In genomic region chr13:44508562-44509062, GRCh38 we compare ENCODE assay signal across 26 cellular contexts.
"Had no signal": no experiment of that assay in that cellular context is flagged by ENCODE, and none has a peak within 500 bp of the region (broad histone marks: within the 10 kb centered on the region; RNA-seq: fewer than 3 reads in every experiment).

No MANE protein-coding gene starts in this region.

- H3K9me3 Mint-ChIP-seq: activated B cell treated with CpG ODN at 0.5 μM for 24 hours; activated CD4-positive, alpha-beta memory T cell treated with anti-CD3 and anti-CD28 coated beads, Interleukin-2, amount 10 ng/mL, durations not matched to agents 7 days and 5 days; activated naive CD8-positive, alpha-beta T cell treated with anti-CD3 and anti-CD28 coated beads, Interleukin-2, amount 10 ng/mL, durations not matched to agents 7 days and 5 days; activated T-helper 2 cell treated with anti-CD3 and anti-CD28 coated beads, Interferon-gamma antibody, Interleukin-2, Interleukin-4, amounts not matched to agents 10 μg/mL and 5 μg/mL and 100 μg/mL, durations not matched to agents 14 hours and 24 hours and 36 hours had no signal

- DNase-seq: activated B cell treated with CpG ODN at 0.5 μM for 24 hours; activated CD4-positive, alpha-beta memory T cell treated with anti-CD3 and anti-CD28 coated beads, Interleukin-2, amount 10 ng/mL, durations not matched to agents 7 days and 5 days; activated CD4-positive, alpha-beta T cell treated with anti-CD3 and anti-CD28 coated beads for 48 hours; activated naive CD4-positive, alpha-beta T cell treated with Interleukin-2 at 50 U/mL for 16 hours; activated naive CD8-positive, alpha-beta T cell treated with anti-CD3 and anti-CD28 coated beads, Interleukin-2, amount 10 ng/mL, durations not matched to agents 7 days and 5 days; activated T-cell treated with anti-CD3 and anti-CD28 coated beads, Interleukin-2, amount 50 U/mL, for 1 hour; amygdala; body of pancreas; caudate nucleus; dorsolateral prefrontal cortex; foreskin fibroblast; midbrain; psoas muscle; right cardiac atrium; stimulated activated CD4-positive, alpha-beta T cell treated with anti-CD3 and anti-CD28 coated beads, Interleukin-15, amount 100 ng/mL, for 24 hours; stimulated activated CD4-positive, alpha-beta T cell treated with anti-CD3 and anti-CD28 coated beads, Interleukin-2, amount 100 ng/mL, for 48 hours; stomach; testis; upper lobe of left lung had no signal

- H3K4me1 Mint-ChIP-seq: activated B cell treated with CpG ODN at 0.5 μM for 24 hours; activated CD4-positive, alpha-beta memory T cell treated with anti-CD3 and anti-CD28 coated beads, Interleukin-2, amount 10 ng/mL, durations not matched to agents 7 days and 5 days; activated naive CD8-positive, alpha-beta T cell treated with anti-CD3 and anti-CD28 coated beads, Interleukin-2, amount 10 ng/mL, durations not matched to agents 7 days and 5 days had no signal

- H3K4me3 Mint-ChIP-seq: activated B cell treated with CpG ODN at 0.5 μM for 24 hours; activated CD4-positive, alpha-beta memory T cell treated with anti-CD3 and anti-CD28 coated beads, Interleukin-2, amount 10 ng/mL, durations not matched to agents 7 days and 5 days; activated naive CD8-positive, alpha-beta T cell treated with anti-CD3 and anti-CD28 coated beads, Interleukin-2, amount 10 ng/mL, durations not matched to agents 7 days and 5 days; neural crest cell had no signal

- H3K27me3 ChIP-seq: body of pancreas, dorsolateral prefrontal cortex, hepatocyte, stomach, testis, upper lobe of left lung had no signal

- FAIRE-seq: keratinocyte had no signal

- H3K27ac Mint-ChIP-seq: activated B cell treated with CpG ODN at 0.5 μM for 24 hours; activated CD4-positive, alpha-beta memory T cell treated with anti-CD3 and anti-CD28 coated beads, Interleukin-2, amount 10 ng/mL, durations not matched to agents 7 days and 5 days; activated naive CD8-positive, alpha-beta T cell treated with anti-CD3 and anti-CD28 coated beads, Interleukin-2, amount 10 ng/mL, durations not matched to agents 7 days and 5 days; activated T-helper 2 cell treated with anti-CD3 and anti-CD28 coated beads, Interferon-gamma antibody, Interleukin-2, Interleukin-4, amounts not matched to agents 10 μg/mL and 5 μg/mL and 100 μg/mL, durations not matched to agents 14 hours and 24 hours and 36 hours had no signal

- H3K4me3 ChIP-seq: body of pancreas, dorsolateral prefrontal cortex, hepatocyte, lung, psoas muscle, skin epidermis, stomach, testis, upper lobe of left lung had no signal

- H3K36me3 ChIP-seq: upper lobe of left lung had no signal

- H2AFZ ChIP-seq: hepatocyte had no signal

- H3K27me3 Mint-ChIP-seq: activated B cell treated with CpG ODN at 0.5 μM for 24 hours; activated CD4-positive, alpha-beta memory T cell treated with anti-CD3 and anti-CD28 coated beads, Interleukin-2, amount 10 ng/mL, durations not matched to agents 7 days and 5 days; activated naive CD8-positive, alpha-beta T cell treated with anti-CD3 and anti-CD28 coated beads, Interleukin-2, amount 10 ng/mL, durations not matched to agents 7 days and 5 days had no signal

- H3K4me1 ChIP-seq: body of pancreas, testis had no signal

- H3K4me2 ChIP-seq: hepatocyte had no signal

- ATAC-seq: body of pancreas had no signal

- H3K9me3 ChIP-seq: body of pancreas, psoas muscle, stomach, testis, upper lobe of left lung had no signal

- H3K27ac ChIP-seq: body of pancreas, dorsolateral prefrontal cortex, epithelial cell of prostate, hepatocyte, skin epidermis, stomach, testis, upper lobe of left lung had no signal
